ENCODE assay signal across 7 cellular contexts in genomic region chr2:42812899-42813479, GRCh38. TPM values are rescaled to one million over a fixed set of nuclear protein-coding genes. Genes with fewer than 3 reads are reported as not detected.
DNase-seq lines count a peak whose midpoint lies in the region; TF ChIP-seq lines count a peak whose summit lies in the region.

No MANE protein-coding gene starts in this region.

- no peak overlapping the region for H2AFZ ChIP-seq in osteoblast (ENCODE audit: low read length)

- CTCF ChIA-PET in MCF 10A (lab: Yijun Ruan, JAX) = interaction anchor here (0.6 to 2.7 kb wide), 11 partner anchors 9 to 1503 kb away, joined by 3 to 17 read pairs (median 3); no protein-coding TSS in a partner anchor

- H3K79me2 ChIP-seq in DOHH2 (ENCODE audit: control insufficient read depth, low read length) = no peaks in the 10 kb centered on the region
- H3K79me2 ChIP-seq in osteoblast (ENCODE audit: insufficient read depth, low read length) = no peaks in the 10 kb centered on the region

- H3K27ac Mint-ChIP-seq in MCF 10A (ENCODE audit: low read depth, unreplicated experiment) = no peak overlapping the region

- no peak overlapping the region for H3K27ac ChIP-seq in DOHH2 (ENCODE audit: low read depth, low read length)
- no peak overlapping the region for H3K27ac ChIP-seq in osteoblast (ENCODE audit: low read depth, low read length)

- H3K9me3 ChIP-seq in DOHH2 (ENCODE audit: control insufficient read depth, insufficient read depth, low read length) (peaks cover 5% of the 10 kb centered on the region; the same call in 1 of the 2 replicates), osteoblast (ENCODE audit: low read depth, low read length) (no peaks in the 10 kb centered on the region)

- no peaks in the 10 kb centered on the region for H3K27me3 Mint-ChIP-seq in MCF 10A (ENCODE audit: insufficient read depth, unreplicated experiment)

- H3K4me1 ChIP-seq in DOHH2 (ENCODE audit: control insufficient read depth, low read length) (peaks cover 24% of the 10 kb centered on the region), osteoblast (ENCODE audit: insufficient read depth, low read length) (peaks cover 10% of the 10 kb centered on the region)

- H3K4me2 ChIP-seq in DOHH2 (ENCODE audit: low read length) = no peak overlapping the region
- no peak overlapping the region for H3K4me2 ChIP-seq in osteoblast (ENCODE audit: insufficient read depth, low read length)

- no peaks in the 10 kb centered on the region for H3K9me3 Mint-ChIP-seq in MCF 10A (ENCODE audit: unreplicated experiment)

- no peaks in the 10 kb centered on the region for H3K9me2 ChIP-seq in DOHH2 (replicated peaks; ENCODE audit: control insufficient read depth, low read length)

- H3K36me3 ChIP-seq in DOHH2 (ENCODE audit: control insufficient read depth, low read length) (no peaks in the 10 kb centered on the region), osteoblast (ENCODE audit: insufficient read depth, low read length) (no peaks in the 10 kb centered on the region)

- TF ChIP-seq CTCF in DOHH2 (IDR thresholded peaks at IDR 0.05; ENCODE audit: low read depth, low read length, poor library complexity, severe bottlenecking) = peak; percentile 45
- peak; percentile 55 for TF ChIP-seq CTCF in MCF 10A (IDR thresholded peaks at IDR 0.05; ENCODE audit: unreplicated experiment)
- TF ChIP-seq CTCF in osteoblast (IDR thresholded peaks at IDR 0.05; ENCODE audit: extremely low read depth, low read depth, low read length) = peak; percentile 62

- H3F3A ChIP-seq in DOHH2 (ENCODE audit: control insufficient read depth, insufficient read depth) = peaks cover 10% of the 10 kb centered on the region; the same call in 1 of the 2 replicates

- peaks cover 13% of the 10 kb centered on the region for H3K4me1 Mint-ChIP-seq in MCF 10A (ENCODE audit: insufficient read depth, unreplicated experiment)

- POLR2A ChIA-PET in MCF 10A (lab: Yijun Ruan, JAX) = interaction anchor here (0.7 to 1.9 kb wide), 4 partner anchors 17 to 784 kb away, joined by 3 to 5 read pairs (median 4); partner anchors contain the start of genes THADA and ZFP36L2

- H3K4me3 ChIP-seq in DOHH2 (ENCODE audit: low read length) (no peak overlapping the region), osteoblast (ENCODE audit: insufficient read depth, low read length) (no peak overlapping the region)

- DNase-seq in MV-4-11 (lab: John Stamatoyannopoulos, UW) (peak; percentile 85), MCF 10A (ENCODE audit: unreplicated experiment) (peak; percentile 46), osteoblast (ENCODE audit: insufficient read length, low spot score, missing footprints) (no peak), mesenteric fat pad (ENCODE audit: low spot score) (no peak), GM03348 (ENCODE audit: low spot score) (no peak)
- DNase-seq in stimulated activated CD8-positive, alpha-beta memory T cell treated with anti-CD3 and anti-CD28 coated beads, Interleukin-4, amount 100 ng/mL, for 48 hours = no peak

- H3K27me3 ChIP-seq in DOHH2 (ENCODE audit: control insufficient read depth, low read length) (no peaks in the 10 kb centered on the region), osteoblast (ENCODE audit: insufficient read depth, low read length) (no peaks in the 10 kb centered on the region)

- H4K20me1 ChIP-seq in DOHH2 (ENCODE audit: control insufficient read depth, insufficient read depth, low read depth, low read length) (no peaks in the 10 kb centered on the region), osteoblast (ENCODE audit: insufficient read depth, low read length) (no peaks in the 10 kb centered on the region)

- intact Hi-C loops in MCF 10A (cut with micrococcal nuclease) = no loop called here

- BruUV-seq in MCF 10A (replicated peaks; lab: Mats Ljungman, UMichigan) = no TSS peak

- H3K4me3 Mint-ChIP-seq in MCF 10A (ENCODE audit: unreplicated experiment) = no peak overlapping the region

- peaks cover 14% of the 10 kb centered on the region for H3K36me3 Mint-ChIP-seq in MCF 10A (ENCODE audit: insufficient read depth, unreplicated experiment)

RNA-seq across cellular contexts. Expression of gene HAAO, which starts 20.6 kb away (rescaled TPM):
- total RNA-seq in MCF 10A (2022) = not detected in 2 replicates
- total RNA-seq in osteoblast = 0.72 and 1.8 TPM in 2 replicates
- total RNA-seq in mesenteric fat pad = 2.8 TPM

RNA-seq across cellular contexts. Expression of gene OXER1, which starts 49.1 kb away (rescaled TPM):
- total RNA-seq in MCF 10A (2022) (not detected in 2 replicates), osteoblast (0.29 TPM in 1 of 2 replicates, not detected in the other), mesenteric fat pad (0.84 TPM)

Comparison
In these comparisons a context has a peak if more than half of its experiments do, and no peak if none do; other contexts are left out.
1. DNase-seq: peak in MV-4-11 (single experiment) and MCF 10A (single experiment); none in osteoblast (single experiment), stimulated activated CD8-positive, alpha-beta memory T cell treated with anti-CD3 and anti-CD28 coated beads, Interleukin-4, amount 100 ng/mL, for 48 hours (single experiment), mesenteric fat pad (single experiment) and GM03348 (single experiment).
2. Peak in every context shown above with its lines, with median percentiles within 50 percentile points of each other: CTCF ChIP-seq.